In the genomic region with DNA sequence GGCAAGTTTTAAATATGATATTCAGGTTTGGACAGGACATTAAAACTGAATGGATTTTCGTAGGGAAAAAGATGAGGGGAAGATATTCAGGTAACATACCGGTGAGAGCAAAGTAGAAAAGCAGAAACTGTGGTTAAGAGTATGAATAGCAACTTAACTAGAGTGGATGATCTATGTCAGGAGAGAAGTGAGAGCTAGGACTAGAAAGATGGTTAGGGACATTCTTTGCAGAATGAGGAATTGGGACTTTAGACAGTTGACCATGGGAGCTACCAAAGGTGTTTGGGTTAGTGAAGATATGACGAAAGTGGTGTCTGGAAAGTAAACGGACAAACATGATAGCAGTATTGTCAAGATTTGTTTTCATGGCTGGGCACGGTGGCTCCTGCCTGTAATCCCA, we compare ENCODE assay signal across 18 cellular contexts.
"Had no signal": no experiment of that assay in that cellular context is flagged by ENCODE, and none has a peak within 500 bp of the region (broad histone marks: within the 10 kb centered on the region; RNA-seq: fewer than 3 reads in every experiment).

No MANE protein-coding gene starts in this region.

- H3K27ac Mint-ChIP-seq: activated CD4-positive, alpha-beta memory T cell treated with anti-CD3 and anti-CD28 coated beads for 36 hours; activated CD4-positive, alpha-beta T cell treated with anti-CD3 and anti-CD28 coated beads for 36 hours; activated CD8-positive, alpha-beta memory T cell treated with anti-CD3 and anti-CD28 coated beads, Interleukin-2, amount 10 ng/mL, durations not matched to agents 7 days and 5 days; activated naive CD8-positive, alpha-beta T cell treated with anti-CD3 and anti-CD28 coated beads, Interleukin-2, amount 10 ng/mL, durations not matched to agents 7 days and 5 days; activated T-helper 17 cell treated with anti-CD3 and anti-CD28 coated beads, Interleukin-2, amount 50 U/mL, for 72 hours; effector memory CD8-positive, alpha-beta T cell; immature natural killer cell; progenitor cell of endocrine pancreas; WTC11 had no signal

- H3K36me3 ChIP-seq: cardiac muscle cell, esophagus squamous epithelium, heart right ventricle, left ventricle myocardium inferior, tibial artery had no signal

- H3K4me1 ChIP-seq: esophagus squamous epithelium had no signal

- H3K36me3 Mint-ChIP-seq: activated CD4-positive, alpha-beta memory T cell treated with anti-CD3 and anti-CD28 coated beads for 36 hours; activated CD8-positive, alpha-beta memory T cell treated with anti-CD3 and anti-CD28 coated beads, Interleukin-2, amount 10 ng/mL, durations not matched to agents 7 days and 5 days; activated naive CD8-positive, alpha-beta T cell treated with anti-CD3 and anti-CD28 coated beads, Interleukin-2, amount 10 ng/mL, durations not matched to agents 7 days and 5 days; immature natural killer cell; WTC11 had no signal

- ATAC-seq: activated CD4-positive, alpha-beta T cell treated with anti-CD3 and anti-CD28 coated beads for 36 hours; activated CD8-positive, alpha-beta memory T cell treated with anti-CD3 and anti-CD28 coated beads, Interleukin-2, amount 10 ng/mL, durations not matched to agents 7 days and 5 days; activated T-helper 17 cell treated with anti-CD3 and anti-CD28 coated beads, Interleukin-2, amount 50 U/mL, for 72 hours; effector memory CD8-positive, alpha-beta T cell; heart right ventricle; WTC11 had no signal

- H3K9me3 ChIP-seq: esophagus squamous epithelium, heart right ventricle, left ventricle myocardium inferior, tibial artery had no signal

- H3K4me3 ChIP-seq: cardiac muscle cell, esophagus squamous epithelium, heart right ventricle, left ventricle myocardium inferior, tibial artery had no signal

- H3K4me3 Mint-ChIP-seq: activated CD4-positive, alpha-beta memory T cell treated with anti-CD3 and anti-CD28 coated beads for 36 hours; activated CD4-positive, alpha-beta T cell treated with anti-CD3 and anti-CD28 coated beads for 36 hours; activated CD8-positive, alpha-beta memory T cell treated with anti-CD3 and anti-CD28 coated beads, Interleukin-2, amount 10 ng/mL, durations not matched to agents 7 days and 5 days; activated naive CD8-positive, alpha-beta T cell treated with anti-CD3 and anti-CD28 coated beads, Interleukin-2, amount 10 ng/mL, durations not matched to agents 7 days and 5 days; activated T-helper 17 cell treated with anti-CD3 and anti-CD28 coated beads, Interleukin-2, amount 50 U/mL, for 72 hours; effector memory CD8-positive, alpha-beta T cell; immature natural killer cell; WTC11 had no signal

- H3K27ac ChIP-seq: cardiac muscle cell, esophagus squamous epithelium, heart right ventricle, left ventricle myocardium inferior, tibial artery had no signal

- H3K27me3 ChIP-seq: cardiac muscle cell, esophagus squamous epithelium, heart right ventricle, tibial artery had no signal

- H3K4me1 Mint-ChIP-seq: activated CD4-positive, alpha-beta T cell treated with anti-CD3 and anti-CD28 coated beads for 36 hours; activated CD8-positive, alpha-beta memory T cell treated with anti-CD3 and anti-CD28 coated beads, Interleukin-2, amount 10 ng/mL, durations not matched to agents 7 days and 5 days; activated naive CD8-positive, alpha-beta T cell treated with anti-CD3 and anti-CD28 coated beads, Interleukin-2, amount 10 ng/mL, durations not matched to agents 7 days and 5 days; activated T-helper 17 cell treated with anti-CD3 and anti-CD28 coated beads, Interleukin-2, amount 50 U/mL, for 72 hours; immature natural killer cell; WTC11 had no signal

- H3K9me3 Mint-ChIP-seq: activated CD4-positive, alpha-beta memory T cell treated with anti-CD3 and anti-CD28 coated beads for 36 hours; activated naive CD8-positive, alpha-beta T cell treated with anti-CD3 and anti-CD28 coated beads, Interleukin-2, amount 10 ng/mL, durations not matched to agents 7 days and 5 days; activated T-helper 17 cell treated with anti-CD3 and anti-CD28 coated beads, Interleukin-2, amount 50 U/mL, for 72 hours; effector memory CD8-positive, alpha-beta T cell; immature natural killer cell; WTC11 had no signal

- H3K27me3 Mint-ChIP-seq: progenitor cell of endocrine pancreas had no signal

- DNase-seq: activated CD4-positive, alpha-beta memory T cell treated with anti-CD3 and anti-CD28 coated beads for 36 hours; activated CD4-positive, alpha-beta T cell treated with anti-CD3 and anti-CD28 coated beads for 36 hours; activated CD8-positive, alpha-beta memory T cell treated with anti-CD3 and anti-CD28 coated beads, Interleukin-2, amount 10 ng/mL, durations not matched to agents 7 days and 5 days; activated naive CD4-positive, alpha-beta T cell treated with Interleukin-2 at 50 U/mL for 16 hours; activated naive CD8-positive, alpha-beta T cell treated with anti-CD3 and anti-CD28 coated beads, Interleukin-2, amount 10 ng/mL, durations not matched to agents 7 days and 5 days; amygdala; effector memory CD8-positive, alpha-beta T cell; esophagus squamous epithelium; heart right ventricle; immature natural killer cell; kidney glomerular epithelial cell; left ventricle myocardium inferior; stimulated activated naive CD4-positive, alpha-beta T cell treated with Interleukin-2 at 50 U/mL for 16 hours; tibial artery had no signal
